Comparison of ENCODE assay signal across 1 cellular context in genomic region chr2:21054011-21054410, GRCh38.
TF ChIP-seq lines count a peak whose summit lies in the region.

No MANE protein-coding gene starts in this region.

TF ChIP-seq in GM23338, 12 proteins besides CTCF, POLR2A, EP300 and RAD21 (continued from another document):
- TF ChIP-seq EZH2phosphoT487 (IDR thresholded peaks at IDR 0.05; ENCODE audit: unreplicated experiment) (no peak), ZNF114 (CRISPR knock-in tag; IDR thresholded peaks at IDR 0.05) (no peak), CREB1 (CRISPR knock-in tag; IDR thresholded peaks at IDR 0.05; ENCODE audit: low read depth) (no peak)
